Comparison of ENCODE assay signal across 22 cellular contexts in genomic region chr10:672139-672538, GRCh38.
"Had no signal": no experiment of that assay in that cellular context is flagged by ENCODE, and none has a peak within 500 bp of the region (broad histone marks: within the 10 kb centered on the region; RNA-seq: fewer than 3 reads in every experiment).

No MANE protein-coding gene starts in this region.

- H3K4me3 ChIP-seq: esophagus squamous epithelium, gastrocnemius medialis, lower lobe of right lung, tibial artery had no signal

- H3K4me1 Mint-ChIP-seq: activated naive CD4-positive, alpha-beta T cell treated with anti-CD3 and anti-CD28 coated beads, Interleukin-2, amount 50 U/mL, for 24 hours; naive thymus-derived CD8-positive, alpha-beta T cell had no signal

- H3K9me3 ChIP-seq: esophagus squamous epithelium, gastrocnemius medialis, lower lobe of right lung, tibial artery had no signal

- H3K27me3 ChIP-seq: brain microvascular endothelial cell, esophagus squamous epithelium, gastrocnemius medialis, tibial artery had no signal

- H3K4me3 Mint-ChIP-seq: activated CD8-positive, alpha-beta T cell treated with anti-CD3 and anti-CD28 coated beads, Interleukin-2, amount 10 ng/mL, durations not matched to agents 7 days and 5 days; activated naive CD4-positive, alpha-beta T cell treated with anti-CD3 and anti-CD28 coated beads, Interleukin-2, amount 50 U/mL, for 24 hours; effector memory CD8-positive, alpha-beta T cell; naive thymus-derived CD8-positive, alpha-beta T cell had no signal

- ATAC-seq: activated CD8-positive, alpha-beta T cell treated with anti-CD3 and anti-CD28 coated beads, Interleukin-2, amount 10 ng/mL, durations not matched to agents 7 days and 5 days; effector memory CD8-positive, alpha-beta T cell; gastrocnemius medialis; lower lobe of right lung; naive thymus-derived CD8-positive, alpha-beta T cell; sciatic nerve; SK-N-SH treated with all-trans-retinoic acid at 6 μM for 48 hours had no signal

- DNase-seq: activated CD4-positive, alpha-beta T cell treated with anti-CD3 and anti-CD28 coated beads, Interleukin-2, amount 50 U/mL, for 1 hour; activated CD4-positive, CD25-positive, alpha-beta regulatory T cell treated with anti-CD3 and anti-CD28 coated beads, Interleukin-2, amount 50 U/mL, for 72 hours; activated CD8-positive, alpha-beta T cell treated with anti-CD3 and anti-CD28 coated beads, Interleukin-2, amount 10 ng/mL, durations not matched to agents 7 days and 5 days; activated gamma-delta T cell treated with Interleukin-2 at 50 U/mL for 16 hours; aorta; brain microvascular endothelial cell; central memory CD4-positive, alpha-beta T cell; effector memory CD8-positive, alpha-beta T cell; esophagus squamous epithelium; gastrocnemius medialis; hypothalamus; lower lobe of right lung; naive thymus-derived CD8-positive, alpha-beta T cell; small intestine; stimulated activated CD4-positive, alpha-beta T cell treated with anti-CD3 and anti-CD28 coated beads, Interleukin-2, amount 100 ng/mL, for 48 hours; stimulated activated naive CD4-positive, alpha-beta T cell had no signal

- H2AFZ ChIP-seq: parathyroid adenoma had no signal

- FAIRE-seq: islet of Langerhans, small intestine had no signal

- H3K9ac ChIP-seq: parathyroid adenoma had no signal

- H3K27ac Mint-ChIP-seq: activated CD8-positive, alpha-beta T cell treated with anti-CD3 and anti-CD28 coated beads, Interleukin-2, amount 10 ng/mL, durations not matched to agents 7 days and 5 days; activated naive CD4-positive, alpha-beta T cell treated with anti-CD3 and anti-CD28 coated beads, Interleukin-2, amount 50 U/mL, for 24 hours; effector memory CD8-positive, alpha-beta T cell; naive thymus-derived CD8-positive, alpha-beta T cell had no signal

- H3K36me3 Mint-ChIP-seq: activated naive CD4-positive, alpha-beta T cell treated with anti-CD3 and anti-CD28 coated beads, Interleukin-2, amount 50 U/mL, for 24 hours; naive thymus-derived CD8-positive, alpha-beta T cell had no signal

- H3K9me3 Mint-ChIP-seq: activated naive CD4-positive, alpha-beta T cell treated with anti-CD3 and anti-CD28 coated beads, Interleukin-2, amount 50 U/mL, for 24 hours; effector memory CD8-positive, alpha-beta T cell had no signal

- H3K27ac ChIP-seq: brain microvascular endothelial cell, esophagus squamous epithelium, gastrocnemius medialis, lower lobe of right lung, parathyroid adenoma, tibial artery had no signal

- H3K4me1 ChIP-seq: esophagus squamous epithelium, lower lobe of right lung, parathyroid adenoma had no signal

- H3K36me3 ChIP-seq: brain microvascular endothelial cell, esophagus squamous epithelium, gastrocnemius medialis, lower lobe of right lung, tibial artery had no signal
